ENCODE assay signal across 19 cellular contexts in the genomic region with DNA sequence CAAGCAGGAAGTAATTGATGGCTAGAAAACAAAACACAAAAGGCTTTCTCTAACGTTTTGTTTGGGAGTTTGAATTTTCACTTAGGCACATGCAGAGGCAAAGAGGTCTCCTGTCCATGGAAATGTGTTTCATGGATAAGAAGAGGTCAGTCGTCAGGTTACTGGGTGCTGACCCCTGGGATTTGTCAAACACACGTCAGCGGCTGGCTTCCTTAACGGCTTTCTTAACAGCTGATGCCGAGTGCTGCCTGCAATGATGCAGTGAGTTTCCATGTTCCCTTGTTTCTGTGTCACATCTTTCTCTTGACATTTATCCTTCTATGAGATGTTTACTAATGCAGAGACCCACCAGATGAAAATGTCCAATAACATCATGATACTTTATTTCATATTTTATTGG. TPM values are rescaled to one million over a fixed set of nuclear protein-coding genes. Genes with fewer than 3 reads are reported as not detected.
DNase-seq lines count a peak whose midpoint lies in the region; ATAC-seq, FAIRE-seq and TF ChIP-seq lines count a peak whose summit lies in the region.
"Had no signal": no experiment of that assay in that cellular context is flagged by ENCODE, and none has a peak within 500 bp of the region (broad histone marks: within the 10 kb centered on the region; RNA-seq: fewer than 3 reads in every experiment).

No MANE protein-coding gene starts in this region.

- no peak for FAIRE-seq in astrocyte (lab: Jason Lieb, UNC)

- intact Hi-C loops in Right ventricle myocardium superior (cut with DNase I) = no loop called here
- intact Hi-C loops in cardiac septum (cut with DNase I) = no loop called here
- intact Hi-C loops in left ventricle myocardium inferior (cut with micrococcal nuclease) = no loop called here

- H3K9me3 Mint-ChIP-seq in astrocyte (ENCODE audit: unreplicated experiment) (peaks cover 9% of the 10 kb centered on the region), chondrocyte (ENCODE audit: low read depth) (peaks cover 11% of the 10 kb centered on the region)

- no peaks in the 10 kb centered on the region for H4K20me1 ChIP-seq in astrocyte (ENCODE audit: insufficient read depth, low read length)
- no peaks in the 10 kb centered on the region for H4K20me1 ChIP-seq in smooth muscle cell (ENCODE audit: low read depth)

- peaks cover 11% of the 10 kb centered on the region for H3K4me1 Mint-ChIP-seq in astrocyte (ENCODE audit: low read depth, unreplicated experiment)
- H3K4me1 Mint-ChIP-seq in chondrocyte (ENCODE audit: low read depth) = no peaks in the 10 kb centered on the region
- H3K4me1 Mint-ChIP-seq: activated B cell treated with CpG ODN at 0.5 μM for 24 hours; activated naive CD8-positive, alpha-beta T cell treated with anti-CD3 and anti-CD28 coated beads, Interleukin-2, amount 10 ng/mL, durations not matched to agents 7 days and 5 days; naive thymus-derived CD8-positive, alpha-beta T cell had no signal

- no peak overlapping the region for H3K27ac ChIP-seq in astrocyte (ENCODE audit: low read depth, low read length)
- H3K27ac ChIP-seq in left ventricle myocardium inferior (replicated peaks) = no peak overlapping the region
- H3K27ac ChIP-seq in smooth muscle cell (ENCODE audit: low read depth) = no peak overlapping the region
- H3K27ac ChIP-seq: coronary artery, HL-60, parathyroid adenoma had no signal

- H3K4me1 ChIP-seq in astrocyte (ENCODE audit: insufficient read depth, low read length) (no peaks in the 10 kb centered on the region), left ventricle myocardium inferior (peaks cover 11% of the 10 kb centered on the region), smooth muscle cell (ENCODE audit: low read depth) (no peaks in the 10 kb centered on the region)
- H3K4me1 ChIP-seq: parathyroid adenoma had no signal

- no peak overlapping the region for H3K9ac ChIP-seq in astrocyte (ENCODE audit: low read length)
- no peak overlapping the region for H3K9ac ChIP-seq in smooth muscle cell (ENCODE audit: low read depth)
- H3K9ac ChIP-seq: parathyroid adenoma had no signal

- H3K27me3 ChIP-seq in astrocyte (ENCODE audit: insufficient read depth, low read length) (no peaks in the 10 kb centered on the region), left ventricle myocardium inferior (ENCODE audit: low read depth) (no peaks in the 10 kb centered on the region), smooth muscle cell (ENCODE audit: low read depth) (no peaks in the 10 kb centered on the region), MG63 (no peaks in the 10 kb centered on the region)

- H3K79me2 ChIP-seq in astrocyte (ENCODE audit: insufficient read depth, low read length) = no peaks in the 10 kb centered on the region
- no peaks in the 10 kb centered on the region for H3K79me2 ChIP-seq in smooth muscle cell (ENCODE audit: low read depth)
- H3K79me2 ChIP-seq: parathyroid adenoma had no signal

- DNase-seq in Right ventricle myocardium superior (peak; percentile 44), cardiac septum (ENCODE audit: low spot score) (no peak), astrocyte (ENCODE audit: low read depth) (no peak), left ventricle myocardium inferior (peak; percentile 25), smooth muscle cell (lab: John Stamatoyannopoulos, UW; ENCODE audit: unreplicated experiment) (no peak), chondrocyte (ENCODE audit: low spot score) (no peak), MG63 (no peak)
- no peak for DNase-seq in central memory CD4-positive, alpha-beta T cell
- DNase-seq: activated B cell treated with CpG ODN at 0.5 μM for 24 hours; activated CD4-positive, alpha-beta memory T cell treated with anti-CD3 and anti-CD28 coated beads for 36 hours; activated effector memory CD4-positive, alpha-beta T cell treated with Interleukin-2 at 50 U/mL for 16 hours; activated naive CD8-positive, alpha-beta T cell treated with anti-CD3 and anti-CD28 coated beads, Interleukin-2, amount 10 ng/mL, durations not matched to agents 7 days and 5 days; naive thymus-derived CD8-positive, alpha-beta T cell; NCI-H2171 treated with DMSO at 0.1 percent for 48 hours; T-helper 9 cell had no signal

- H3K9me3 ChIP-seq in astrocyte (ENCODE audit: insufficient read depth, low read depth, low read length) (no peaks in the 10 kb centered on the region), left ventricle myocardium inferior (replicated peaks) (peaks cover 1% of the 10 kb centered on the region), smooth muscle cell (replicated peaks; ENCODE audit: low read depth) (no peaks in the 10 kb centered on the region), MG63 (no peaks in the 10 kb centered on the region)

- H3F3A ChIP-seq in smooth muscle cell (ENCODE audit: low read depth) = no peaks in the 10 kb centered on the region

- no peaks in the 10 kb centered on the region for H3K27me3 Mint-ChIP-seq in astrocyte (ENCODE audit: low read depth, unreplicated experiment)
- peaks cover 2% of the 10 kb centered on the region for H3K27me3 Mint-ChIP-seq in chondrocyte (ENCODE audit: low read depth)
- H3K27me3 Mint-ChIP-seq: activated B cell treated with CpG ODN at 0.5 μM for 24 hours; activated CD4-positive, alpha-beta memory T cell treated with anti-CD3 and anti-CD28 coated beads for 36 hours; activated naive CD8-positive, alpha-beta T cell treated with anti-CD3 and anti-CD28 coated beads, Interleukin-2, amount 10 ng/mL, durations not matched to agents 7 days and 5 days had no signal

- peak overlapping the region; percentile 44 for H2AFZ ChIP-seq in astrocyte (ENCODE audit: low read depth, low read length)
- peak overlapping the region; percentile 6 for H2AFZ ChIP-seq in smooth muscle cell (ENCODE audit: low read depth)
- H2AFZ ChIP-seq: parathyroid adenoma had no signal

- H3K4me3 ChIP-seq in astrocyte (ENCODE audit: insufficient read depth, low read depth, low read length) (no peak overlapping the region), left ventricle myocardium inferior (no peak overlapping the region), smooth muscle cell (no peak overlapping the region), MG63 (no peak overlapping the region)
- H3K4me3 ChIP-seq: coronary artery had no signal

- 17% methylated on average over 6 of the region's 6 CpGs for WGBS in smooth muscle cell (ENCODE audit: low lambda C conversion rate)

- H3K36me3 Mint-ChIP-seq in astrocyte (ENCODE audit: low read depth, unreplicated experiment) = no peaks in the 10 kb centered on the region
- H3K36me3 Mint-ChIP-seq in chondrocyte (ENCODE audit: low read depth) = no peaks in the 10 kb centered on the region
- H3K36me3 Mint-ChIP-seq: activated CD4-positive, alpha-beta memory T cell treated with anti-CD3 and anti-CD28 coated beads for 36 hours; activated naive CD8-positive, alpha-beta T cell treated with anti-CD3 and anti-CD28 coated beads, Interleukin-2, amount 10 ng/mL, durations not matched to agents 7 days and 5 days; naive thymus-derived CD8-positive, alpha-beta T cell had no signal

- H3K4me2 ChIP-seq in astrocyte (ENCODE audit: low read length) = no peak overlapping the region
- peak overlapping the region; percentile 5 for H3K4me2 ChIP-seq in smooth muscle cell

- H3K36me3 ChIP-seq in astrocyte (ENCODE audit: insufficient read depth, low read length) (no peaks in the 10 kb centered on the region), left ventricle myocardium inferior (no peaks in the 10 kb centered on the region), smooth muscle cell (ENCODE audit: low read depth) (no peaks in the 10 kb centered on the region), MG63 (no peaks in the 10 kb centered on the region)

- TF ChIP-seq CTCF in astrocyte (IDR thresholded peaks at IDR 0.05; ENCODE audit: insufficient read depth, low read depth, low read length) (no peak), left ventricle myocardium inferior (IDR thresholded peaks at IDR 0.05; ENCODE audit: borderline replicate concordance) (no peak), smooth muscle cell (IDR thresholded peaks at IDR 0.05; ENCODE audit: borderline replicate concordance, insufficient read depth, poor library complexity, severe bottlenecking) (no peak), chondrocyte (IDR thresholded peaks at IDR 0.05) (no peak)

- H3K4me3 Mint-ChIP-seq in astrocyte (ENCODE audit: unreplicated experiment) = no peak overlapping the region
- no peak overlapping the region for H3K4me3 Mint-ChIP-seq in chondrocyte (ENCODE audit: unreplicated experiment)
- H3K4me3 Mint-ChIP-seq: activated B cell treated with CpG ODN at 0.5 μM for 24 hours; activated CD4-positive, alpha-beta memory T cell treated with anti-CD3 and anti-CD28 coated beads for 36 hours; activated naive CD8-positive, alpha-beta T cell treated with anti-CD3 and anti-CD28 coated beads, Interleukin-2, amount 10 ng/mL, durations not matched to agents 7 days and 5 days; endodermal cell; naive thymus-derived CD8-positive, alpha-beta T cell had no signal

- peak; percentile 79 for ATAC-seq in Right ventricle myocardium superior (ENCODE audit: poor library complexity)
- ATAC-seq: naive thymus-derived CD8-positive, alpha-beta T cell had no signal

- H3K27ac Mint-ChIP-seq in astrocyte (ENCODE audit: unreplicated experiment) (no peak overlapping the region), chondrocyte (ENCODE audit: unreplicated experiment) (no peak overlapping the region)
- H3K27ac Mint-ChIP-seq: activated B cell treated with CpG ODN at 0.5 μM for 24 hours; activated CD4-positive, alpha-beta memory T cell treated with anti-CD3 and anti-CD28 coated beads for 36 hours; activated naive CD8-positive, alpha-beta T cell treated with anti-CD3 and anti-CD28 coated beads, Interleukin-2, amount 10 ng/mL, durations not matched to agents 7 days and 5 days; endodermal cell; naive thymus-derived CD8-positive, alpha-beta T cell had no signal

RNA-seq across cellular contexts. Expression of a gene that starts 31.7 kb away (rescaled TPM):
- total RNA-seq in Right ventricle myocardium superior (not detected), cardiac septum (not detected), astrocyte (4.0 and 4.4 TPM in 2 replicates), left ventricle myocardium inferior (not detected), smooth muscle cell (0.90 and 1.4 TPM in 2 replicates), chondrocyte (0.20 to 0.31 TPM in 2 of 3 replicates, not detected in the other)
- polyA plus RNA-seq in smooth muscle cell = 0.87 and 2.4 TPM in 2 replicates
- 0.95 and 3.1 TPM in 2 replicates for total RNA-seq in MG63 (2014; rRNA removed; shearing (Covaris generic); ENCODE audit: low replicate concordance)
- total RNA-seq: activated B cell treated with CpG ODN at 0.5 μM for 24 hours; activated CD4-positive, alpha-beta memory T cell treated with anti-CD3 and anti-CD28 coated beads for 36 hours; activated naive CD8-positive, alpha-beta T cell treated with anti-CD3 and anti-CD28 coated beads, Interleukin-2, amount 10 ng/mL, durations not matched to agents 7 days and 5 days; naive thymus-derived CD8-positive, alpha-beta T cell had no signal
- polyA plus RNA-seq: naive thymus-derived CD8-positive, alpha-beta T cell had no signal

Comparison
In these comparisons a context has a peak if more than half of its experiments do, and no peak if none do; other contexts are left out.
1. DNase-seq: peak in Right ventricle myocardium superior (single experiment) and left ventricle myocardium inferior (single experiment); none in cardiac septum (single experiment), astrocyte (single experiment), smooth muscle cell (single experiment), central memory CD4-positive, alpha-beta T cell (single experiment), chondrocyte (single experiment) and MG63 (single experiment).